Comparison of ENCODE assay signal across 23 cellular contexts in genomic region chr2:45278345-45279078, GRCh38.
DNase-seq lines count a peak whose midpoint lies in the region; ATAC-seq and TF ChIP-seq lines count a peak whose summit lies in the region.
"Had no signal": no experiment of that assay in that cellular context is flagged by ENCODE, and none has a peak within 500 bp of the region (broad histone marks: within the 10 kb centered on the region; RNA-seq: fewer than 3 reads in every experiment).

No MANE protein-coding gene starts in this region.

- H3K4ac ChIP-seq in mesenchymal stem cell (ENCODE audit: low read depth in 1 of 2, low read length in 2 of 2): no peak overlapping the region

- H3K4me3 ChIP-seq in mesenchymal stem cell (ENCODE audit: insufficient read depth in 1 of 2, low read depth in 1 of 2, low read length in 2 of 2) (no peak overlapping the region), GM23248 (no peak overlapping the region)
- H3K4me3 ChIP-seq: coronary artery, ovary, stomach had no signal

- in situ Hi-C loops in GM23248 (cut with MboI): no loop called here

- no peaks in the 10 kb centered on the region for H3K4me1 Mint-ChIP-seq in naive thymus-derived CD8-positive, alpha-beta T cell
- H3K4me1 Mint-ChIP-seq: activated CD4-positive, alpha-beta memory T cell treated with anti-CD3 and anti-CD28 coated beads, Interleukin-2, amount 10 ng/mL, durations not matched to agents 7 days and 5 days; IgD-negative memory B cell; memory B cell; naive thymus-derived CD4-positive, alpha-beta T cell had no signal

- DNase-seq in EL (peak; percentile 58), NCI-H146 (lab: John Stamatoyannopoulos, UW) (peak; percentile 71), SHP77 treated with DMSO at 0.1 percent for 48 hours (lab: John Stamatoyannopoulos, UW) (peak; percentile 52), mesenchymal stem cell (no peak), GM23248 (no peak), erythroblast (lab: John Stamatoyannopoulos, UW) (no peak), NCI-H524 treated with DMSO at 0.1 percent for 48 hours (lab: John Stamatoyannopoulos, UW) (no peak)
- no peak for DNase-seq in naive thymus-derived CD8-positive, alpha-beta T cell
- DNase-seq: activated CD4-positive, alpha-beta memory T cell treated with anti-CD3 and anti-CD28 coated beads, Interleukin-2, amount 10 ng/mL, durations not matched to agents 7 days and 5 days; activated CD4-positive, CD25-positive, alpha-beta regulatory T cell; activated T-cell treated with anti-CD3 and anti-CD28 coated beads, Interleukin-2, amount 50 U/mL, for 1 hour; BE2C; MM.1S; naive thymus-derived CD4-positive, alpha-beta T cell; NCI-H187; NCI-H510A; ovary; stomach; trophoblast cell had no signal

- peak overlapping the region in 1 of 2 experiments; percentile 16 for H3K18ac ChIP-seq in mesenchymal stem cell (ENCODE audit: low read depth in 1 of 2, low read length in 2 of 2)

- H3K27ac Mint-ChIP-seq in naive thymus-derived CD8-positive, alpha-beta T cell: no peak overlapping the region
- H3K27ac Mint-ChIP-seq: activated CD4-positive, alpha-beta memory T cell treated with anti-CD3 and anti-CD28 coated beads, Interleukin-2, amount 10 ng/mL, durations not matched to agents 7 days and 5 days; IgD-negative memory B cell; memory B cell; naive thymus-derived CD4-positive, alpha-beta T cell had no signal

- no peak overlapping the region for H2BK120ac ChIP-seq in mesenchymal stem cell (ENCODE audit: low read depth, low read length)

- H3K27me3 ChIP-seq in mesenchymal stem cell (ENCODE audit: control insufficient read depth in 1 of 2, insufficient read depth in 1 of 2, low read length in 2 of 2): peaks cover 0 to 7% of the 10 kb centered on the region in 2 experiments
- no peaks in the 10 kb centered on the region for H3K27me3 ChIP-seq in GM23248 (replicated peaks; ENCODE audit: insufficient read depth)
- H3K27me3 ChIP-seq: BE2C, ovary, stomach had no signal

- H3K4me1 ChIP-seq in mesenchymal stem cell (ENCODE audit: control insufficient read depth, insufficient read depth, low read depth, low read length) (peaks cover 8% of the 10 kb centered on the region), GM23248 (ENCODE audit: insufficient read depth) (peaks cover 17% of the 10 kb centered on the region)
- H3K4me1 ChIP-seq: BE2C had no signal

- H4K20me1 ChIP-seq in GM23248 (ENCODE audit: insufficient read depth): no peaks in the 10 kb centered on the region

- no peak overlapping the region for H4K8ac ChIP-seq in mesenchymal stem cell (ENCODE audit: low read length)

- H3K14ac ChIP-seq in mesenchymal stem cell (ENCODE audit: low read length in 2 of 2): no peak overlapping the region

- no peaks in the 10 kb centered on the region for H3K79me1 ChIP-seq in mesenchymal stem cell (replicated peaks; ENCODE audit: low read length, poor library complexity, severe bottlenecking)

- no peak overlapping the region for H3K23ac ChIP-seq in mesenchymal stem cell (ENCODE audit: low read length in 2 of 2)

- H2BK5ac ChIP-seq in mesenchymal stem cell (ENCODE audit: low read depth, low read length, poor library complexity, severe bottlenecking): no peak overlapping the region

- ATAC-seq in naive thymus-derived CD8-positive, alpha-beta T cell: no peak
- ATAC-seq: naive thymus-derived CD4-positive, alpha-beta T cell; right cardiac atrium had no signal

- POLR2A ChIA-PET in naive thymus-derived CD8-positive, alpha-beta T cell (lab: Charles Lee): no interaction called here

- peak overlapping the region; percentile 27 for H2AK5ac ChIP-seq in mesenchymal stem cell (ENCODE audit: low read length, severe bottlenecking)

- no peak overlapping the region for H3K9ac ChIP-seq in mesenchymal stem cell (ENCODE audit: low read length)
- H3K9ac ChIP-seq in GM23248: no peak overlapping the region

- no peak overlapping the region for H2BK12ac ChIP-seq in mesenchymal stem cell (ENCODE audit: low read length in 2 of 2)

- no peak overlapping the region for H3K4me2 ChIP-seq in mesenchymal stem cell (ENCODE audit: low read length, poor library complexity, severe bottlenecking)
- no peak overlapping the region for H3K4me2 ChIP-seq in GM23248 (ENCODE audit: unreplicated experiment)

- no peak for TF ChIP-seq POLR2A in erythroblast (IDR thresholded peaks at IDR 0.05; ENCODE audit: low read length)

- 72% methylated on average over 8 of the region's 10 CpGs for WGBS in mesenchymal stem cell
- 76 to 79% methylated on average over 10 of the region's 10 CpGs for WGBS in GM23248 (ENCODE audit: low coverage in 1 of 2, low lambda C conversion rate in 2 of 2, missing lambda C conversion rate in 2 of 2), 2 experiments

- peaks cover 0 to 3% (median 0%) of the 10 kb centered on the region in 5 donors for H3K27me3 Mint-ChIP-seq in naive thymus-derived CD8-positive, alpha-beta T cell

- no peak overlapping the region for H4K91ac ChIP-seq in mesenchymal stem cell (ENCODE audit: low read length)

- H2AFZ ChIP-seq in mesenchymal stem cell (ENCODE audit: low read depth, low read length) (no peak overlapping the region), GM23248 (no peak overlapping the region)

- H3K9me2 ChIP-seq in GM23248 (ENCODE audit: insufficient read depth): no peaks in the 10 kb centered on the region

- H3F3A ChIP-seq in GM23248 (ENCODE audit: insufficient read depth): peaks cover 4% of the 10 kb centered on the region; the same call in 1 of the 2 replicates

- H3K36me3 ChIP-seq in mesenchymal stem cell (ENCODE audit: control insufficient read depth in 1 of 2, insufficient read depth in 2 of 2, low read depth in 1 of 2, low read length in 2 of 2): no peaks in the 10 kb centered on the region
- no peaks in the 10 kb centered on the region for H3K36me3 ChIP-seq in GM23248 (ENCODE audit: low read depth)
- H3K36me3 ChIP-seq: BE2C, ovary, stomach had no signal

- H3K36me3 Mint-ChIP-seq in naive thymus-derived CD8-positive, alpha-beta T cell: no peaks in the 10 kb centered on the region
- H3K36me3 Mint-ChIP-seq: IgD-negative memory B cell; memory B cell; naive thymus-derived CD4-positive, alpha-beta T cell had no signal

- H3K4me3 Mint-ChIP-seq in naive thymus-derived CD8-positive, alpha-beta T cell: no peak overlapping the region
- H3K4me3 Mint-ChIP-seq: activated CD4-positive, alpha-beta memory T cell treated with anti-CD3 and anti-CD28 coated beads, Interleukin-2, amount 10 ng/mL, durations not matched to agents 7 days and 5 days; IgD-negative memory B cell; memory B cell; naive thymus-derived CD4-positive, alpha-beta T cell had no signal

- no peaks in the 10 kb centered on the region for H3K9me3 Mint-ChIP-seq in naive thymus-derived CD8-positive, alpha-beta T cell
- H3K9me3 Mint-ChIP-seq: activated CD4-positive, alpha-beta memory T cell treated with anti-CD3 and anti-CD28 coated beads, Interleukin-2, amount 10 ng/mL, durations not matched to agents 7 days and 5 days; IgD-negative memory B cell; memory B cell; naive thymus-derived CD4-positive, alpha-beta T cell had no signal

- H2BK15ac ChIP-seq in mesenchymal stem cell (ENCODE audit: low read depth, poor library complexity, severe bottlenecking): no peak overlapping the region

- no peaks in the 10 kb centered on the region for H3K79me2 ChIP-seq in GM23248 (ENCODE audit: insufficient read depth)

- H3K9me3 ChIP-seq in mesenchymal stem cell (ENCODE audit: control insufficient read depth, low read length) (no peaks in the 10 kb centered on the region), GM23248 (ENCODE audit: low read depth) (no peaks in the 10 kb centered on the region)
- H3K9me3 ChIP-seq: BE2C, ovary, stomach had no signal

- H3K27ac ChIP-seq in mesenchymal stem cell (ENCODE audit: low read length, poor library complexity, severe bottlenecking) (no peak overlapping the region), GM23248 (no peak overlapping the region)
- H3K27ac ChIP-seq: coronary artery, ovary, stomach had no signal

Comparison
In these comparisons a context has a peak if more than half of its experiments do, and no peak if none do; other contexts are left out.
1. DNase-seq: peak in EL (single experiment), NCI-H146 (single experiment) and SHP77 treated with DMSO at 0.1 percent for 48 hours (single experiment); none in mesenchymal stem cell (single experiment), GM23248 (single experiment), naive thymus-derived CD8-positive, alpha-beta T cell (0 of 10), erythroblast (0 of 2) and NCI-H524 treated with DMSO at 0.1 percent for 48 hours (single experiment).